In genomic region chr20:62063981-62064787, GRCh38 we compare ENCODE assay signal across 8 cellular contexts. TPM values are rescaled to one million over a fixed set of nuclear protein-coding genes. Genes with fewer than 3 reads are reported as not detected.
DNase-seq lines count a peak whose midpoint lies in the region; ATAC-seq, FAIRE-seq and TF ChIP-seq lines count a peak whose summit lies in the region.

No MANE protein-coding gene starts in this region.

- H4K20me1 ChIP-seq in GM23338 (replicated peaks; ENCODE audit: insufficient read depth) = peaks cover 45% of the 10 kb centered on the region

- 13 to 49% methylated on average over 62 of the region's 62 CpGs for WGBS in sigmoid colon, 2 donors

- no peak overlapping the region for H2AFZ ChIP-seq in GM23338

- ATAC-seq in GM23338 = peak; percentile 22
- no peak for ATAC-seq in activated CD8-positive, alpha-beta T cell treated with anti-CD3 and anti-CD28 coated beads, Interleukin-2, amount 10 ng/mL, durations not matched to agents 7 days and 5 days
- peak; percentile 58 for ATAC-seq in left ventricle myocardium superior
- ATAC-seq in HG02884 (IDR thresholded peaks at IDR 0.05; ENCODE audit: unreplicated experiment) = no peak
- no peak for ATAC-seq in HG03442 (IDR thresholded peaks at IDR 0.05; ENCODE audit: unreplicated experiment)

- H3K27ac ChIP-seq in GM23338 (ENCODE audit: low read depth) = no peak overlapping the region
- H3K27ac ChIP-seq in sigmoid colon = peak overlapping the region in 3 of 4 donors; percentile 56 to 66 (median 59)

- DNase-seq in GM23338 (ENCODE audit: low spot score) (peak; percentile 67), left ventricle myocardium superior (peak; percentile 73), sigmoid colon (no peak), H54 (ENCODE audit: insufficient read length, low spot score) (no peak)
- no peak for DNase-seq in activated CD8-positive, alpha-beta T cell treated with anti-CD3 and anti-CD28 coated beads, Interleukin-2, amount 10 ng/mL, durations not matched to agents 7 days and 5 days
- no peak for DNase-seq in stimulated activated naive CD4-positive, alpha-beta T cell treated with Interleukin-2 at 50 U/mL for 16 hours (lab: John Stamatoyannopoulos, UW)

- peaks cover 16% of the 10 kb centered on the region for H3K36me3 Mint-ChIP-seq in GM23338 (ENCODE audit: low read depth)
- H3K36me3 Mint-ChIP-seq in activated CD8-positive, alpha-beta T cell treated with anti-CD3 and anti-CD28 coated beads, Interleukin-2, amount 10 ng/mL, durations not matched to agents 7 days and 5 days (ENCODE audit: low read depth) = peaks cover 15% of the 10 kb centered on the region

- peaks cover 5% of the 10 kb centered on the region; the same call in 1 of the 2 replicates for H3F3A ChIP-seq in GM23338 (replicated peaks; ENCODE audit: low read depth)

- peaks cover 19% of the 10 kb centered on the region for H3K27me3 Mint-ChIP-seq in GM23338 (ENCODE audit: insufficient read depth, low read depth, poor library complexity)
- H3K27me3 Mint-ChIP-seq in activated CD8-positive, alpha-beta T cell treated with anti-CD3 and anti-CD28 coated beads, Interleukin-2, amount 10 ng/mL, durations not matched to agents 7 days and 5 days (ENCODE audit: low read depth) = no peaks in the 10 kb centered on the region

- TF ChIP-seq CTCF in GM23338 (conservative IDR thresholded peaks at IDR 0.05; ENCODE audit: low read depth in 2 of 2) (no peak), sigmoid colon (IDR thresholded peaks at IDR 0.05) (no peak)

- H3K79me2 ChIP-seq in GM23338 (replicated peaks; ENCODE audit: insufficient read depth) = peaks cover 61% of the 10 kb centered on the region

- peaks cover 4% of the 10 kb centered on the region; the same call in 1 of the 3 replicates for H3K9me3 Mint-ChIP-seq in GM23338
- no peaks in the 10 kb centered on the region for H3K9me3 Mint-ChIP-seq in activated CD8-positive, alpha-beta T cell treated with anti-CD3 and anti-CD28 coated beads, Interleukin-2, amount 10 ng/mL, durations not matched to agents 7 days and 5 days (ENCODE audit: insufficient read depth)

- TF ChIP-seq POLR2A in sigmoid colon (IDR thresholded peaks at IDR 0.05) (no peak), H54 (IDR thresholded peaks at IDR 0.05; ENCODE audit: low read depth, low read length) (no peak)

- peak overlapping the region; percentile 56 for H3K4me3 ChIP-seq in GM23338
- H3K4me3 ChIP-seq in sigmoid colon = peak overlapping the region; percentile 17 to 52 (median 44)

- H3K27me3 ChIP-seq in GM23338 (ENCODE audit: insufficient read depth) (no peaks in the 10 kb centered on the region), sigmoid colon (no peaks in the 10 kb centered on the region)

- peak overlapping the region; percentile 82 for H3K4me2 ChIP-seq in GM23338

- peaks cover 27% of the 10 kb centered on the region for H3K4me1 ChIP-seq in GM23338 (ENCODE audit: insufficient read depth)
- H3K4me1 ChIP-seq in sigmoid colon = peaks cover 0 to 46% (median 38%) of the 10 kb centered on the region in 4 donors

- POLR2A ChIA-PET in activated CD8-positive, alpha-beta T cell treated with anti-CD3 and anti-CD28 coated beads, Interleukin-2, amount 10 ng/mL, durations not matched to agents 7 days and 5 days (lab: Charles Lee) = no interaction called here

- no peak for FAIRE-seq in H54 (lab: Jason Lieb, UNC)

- H3K9me3 ChIP-seq in sigmoid colon = no peaks in the 10 kb centered on the region

- H3K4me1 Mint-ChIP-seq in GM23338 = peaks cover 37% of the 10 kb centered on the region
- peaks cover 45% of the 10 kb centered on the region for H3K4me1 Mint-ChIP-seq in activated CD8-positive, alpha-beta T cell treated with anti-CD3 and anti-CD28 coated beads, Interleukin-2, amount 10 ng/mL, durations not matched to agents 7 days and 5 days (ENCODE audit: low read depth)

- H3K36me3 ChIP-seq in GM23338 (ENCODE audit: insufficient read depth) (no peaks in the 10 kb centered on the region), sigmoid colon (no peaks in the 10 kb centered on the region)

- TF ChIP-seq EP300 in sigmoid colon (IDR thresholded peaks at IDR 0.05) = no peak

- H3K27ac Mint-ChIP-seq in GM23338 = no peak overlapping the region
- H3K27ac Mint-ChIP-seq in activated CD8-positive, alpha-beta T cell treated with anti-CD3 and anti-CD28 coated beads, Interleukin-2, amount 10 ng/mL, durations not matched to agents 7 days and 5 days = peak overlapping the region; percentile 50

- H3K4me3 Mint-ChIP-seq in GM23338 = peak overlapping the region; percentile 78
- peak overlapping the region; percentile 79 for H3K4me3 Mint-ChIP-seq in activated CD8-positive, alpha-beta T cell treated with anti-CD3 and anti-CD28 coated beads, Interleukin-2, amount 10 ng/mL, durations not matched to agents 7 days and 5 days

- no peaks in the 10 kb centered on the region for H3K9me2 ChIP-seq in GM23338 (ENCODE audit: insufficient read depth)

- intact Hi-C loops in left ventricle myocardium superior (cut with micrococcal nuclease) (loop anchor here (10.0 kb wide), 1 partner anchor 61 kb away; the partner anchor contains the start of gene LSM14B), sigmoid colon (cut with DNase I) (loop anchor here (2.0 kb wide), 1 partner anchor 37 kb away; no protein-coding TSS in a partner anchor)

- CTCF ChIA-PET in activated CD8-positive, alpha-beta T cell treated with anti-CD3 and anti-CD28 coated beads, Interleukin-2, amount 10 ng/mL, durations not matched to agents 7 days and 5 days (lab: Charles Lee) = no interaction called here

TF ChIP-seq in GM23338, 12 proteins besides CTCF, POLR2A, EP300 and RAD21:
- TF ChIP-seq NANOG (IDR thresholded peaks at IDR 0.05; ENCODE audit: borderline replicate concordance) (no peak), CREB1 (CRISPR knock-in tag; IDR thresholded peaks at IDR 0.05; ENCODE audit: low read depth) (no peak)
TF ChIP-seq in GM23338: peak in this region for 0.

RNA-seq across cellular contexts. Expression of gene TAF4, which starts 1.5 kb away (rescaled TPM):
- total RNA-seq in GM23338 (2014; rRNA removed; shearing (Covaris generic)) = 33.9 and 60.0 TPM in 2 replicates
- polyA plus RNA-seq in GM23338 (2016; fragmentation: Nextera tagmentation; extraction: Ambion mirVana) = 7.2 and 7.8 TPM in 2 replicates
- total RNA-seq in activated CD8-positive, alpha-beta T cell treated with anti-CD3 and anti-CD28 coated beads, Interleukin-2, amount 10 ng/mL, durations not matched to agents 7 days and 5 days = 10 to 100 TPM; 24.0 to 24.1 TPM
- 11.2 TPM for total RNA-seq in left ventricle myocardium superior
- total RNA-seq in sigmoid colon = 10 to 100 TPM in 2 of 4 donors, 1 to 10 TPM in 2; 8.0 to 13.3 (median 10.9) TPM
- 10 to 100 TPM in 1 of 3 donors, 1 to 10 TPM in 2; 3.6 to 10.3 (median 6.5) TPM for polyA plus RNA-seq in sigmoid colon

RNA-seq across cellular contexts. Expression of gene LSM14B, which starts 58.1 kb away (rescaled TPM):
- 46.3 and 55.7 TPM in 2 replicates for total RNA-seq in GM23338 (2014; rRNA removed; shearing (Covaris generic))
- 9.6 and 12.1 TPM in 2 replicates for polyA plus RNA-seq in GM23338 (2016; fragmentation: Nextera tagmentation; extraction: Ambion mirVana)
- 10 to 100 TPM; 42.4 to 42.8 TPM for total RNA-seq in activated CD8-positive, alpha-beta T cell treated with anti-CD3 and anti-CD28 coated beads, Interleukin-2, amount 10 ng/mL, durations not matched to agents 7 days and 5 days
- 58.4 TPM for total RNA-seq in left ventricle myocardium superior
- total RNA-seq in sigmoid colon = 10 to 100 TPM; 20.8 to 28.5 (median 23.6) TPM
- 10 to 100 TPM; 16.9 to 25.8 (median 21.6) TPM for polyA plus RNA-seq in sigmoid colon

Comparison
In these comparisons a context has a peak if more than half of its experiments do, and no peak if none do; other contexts are left out.
1. ATAC-seq: peak in GM23338 (single experiment) and left ventricle myocardium superior (single experiment); none in activated CD8-positive, alpha-beta T cell treated with anti-CD3 and anti-CD28 coated beads, Interleukin-2, amount 10 ng/mL, durations not matched to agents 7 days and 5 days (single experiment), HG02884 (single experiment) and HG03442 (single experiment).
2. DNase-seq: peak in GM23338 (single experiment) and left ventricle myocardium superior (single experiment); none in activated CD8-positive, alpha-beta T cell treated with anti-CD3 and anti-CD28 coated beads, Interleukin-2, amount 10 ng/mL, durations not matched to agents 7 days and 5 days (single experiment), sigmoid colon (single experiment), H54 (single experiment) and stimulated activated naive CD4-positive, alpha-beta T cell treated with Interleukin-2 at 50 U/mL for 16 hours (single experiment).